1 cellular context compared by ENCODE assay signal in the genomic region with DNA sequence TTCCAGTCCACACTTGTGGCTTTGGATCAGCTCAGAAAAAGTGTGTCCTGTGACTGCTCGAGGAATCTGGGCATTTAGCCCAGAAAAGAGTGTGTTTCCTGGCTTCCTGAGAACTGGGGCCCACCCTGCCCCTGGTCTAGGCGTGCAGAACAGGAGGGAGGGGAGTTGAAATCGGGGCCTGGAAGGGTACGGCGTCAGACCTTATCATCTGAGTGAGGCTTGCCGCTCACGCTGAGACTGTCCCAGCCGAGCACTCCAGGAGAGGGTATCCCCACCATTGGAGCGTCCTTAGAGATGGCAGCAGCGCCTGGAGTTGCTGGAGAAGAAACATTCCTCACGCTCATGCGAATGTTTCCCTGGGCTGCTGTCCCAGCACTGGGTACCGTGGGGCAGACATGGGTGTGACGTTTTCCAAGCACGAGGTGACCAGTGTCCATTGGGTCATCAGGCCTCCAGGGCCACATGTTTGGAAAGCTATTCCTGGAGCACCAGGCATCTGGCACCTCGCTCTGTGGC.
A peak's percentile ranks its signal among the peaks of the same experiment; 100 is the strongest.
TF ChIP-seq lines count a peak whose summit lies in the region.

No MANE protein-coding gene starts in this region.

TF ChIP-seq in HepG2, 621 proteins besides CTCF, POLR2A, EP300 and RAD21 (continued from another document):
- TF ChIP-seq ZNF564 (CRISPR knock-in tag; IDR thresholded peaks at IDR 0.05) (no peak), ELF4 (CRISPR knock-in tag; IDR thresholded peaks at IDR 0.05; ENCODE audit: borderline replicate concordance) (peak; percentile 27; the same call in 1 of the 2 replicates), RXRA (CRISPR knock-in tag; IDR thresholded peaks at IDR 0.05) (no peak), TAF1 (CRISPR knock-in tag; IDR thresholded peaks at IDR 0.05) (no peak), MIER2 (CRISPR knock-in tag; IDR thresholded peaks at IDR 0.05) (no peak), TEAD3 (CRISPR knock-in tag; optimal IDR thresholded peaks at IDR 0.05; ENCODE audit: borderline replicate concordance) (peak; percentile 52), SAFB2 (CRISPR knock-in tag; IDR thresholded peaks at IDR 0.05; ENCODE audit: borderline replicate concordance, low read depth) (0 out of 2 replicates have a peak, but pooled peaks have one; percentile 25), ZNF788 (CRISPR knock-in tag; IDR thresholded peaks at IDR 0.05; ENCODE audit: borderline replicate concordance) (0 out of 2 replicates have a peak, but pooled peaks have one; percentile 20), TRIM24 (CRISPR knock-in tag; IDR thresholded peaks at IDR 0.05) (no peak), ERF (CRISPR knock-in tag; IDR thresholded peaks at IDR 0.05) (no peak)
- TF ChIP-seq, protein P1, sequence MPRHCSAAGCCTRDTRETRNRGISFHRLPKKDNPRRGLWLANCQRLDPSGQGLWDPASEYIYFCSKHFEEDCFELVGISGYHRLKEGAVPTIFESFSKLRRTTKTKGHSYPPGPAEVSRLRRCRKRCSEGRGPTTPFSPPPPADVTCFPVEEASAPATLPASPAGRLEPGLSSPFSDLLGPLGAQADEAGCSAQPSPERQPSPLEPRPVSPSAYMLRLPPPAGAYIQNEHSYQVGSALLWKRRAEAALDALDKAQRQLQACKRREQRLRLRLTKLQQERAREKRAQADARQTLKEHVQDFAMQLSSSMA (CRISPR knock-in tag; IDR thresholded peaks at IDR 0.05): no peak
- TF ChIP-seq, protein P2, sequence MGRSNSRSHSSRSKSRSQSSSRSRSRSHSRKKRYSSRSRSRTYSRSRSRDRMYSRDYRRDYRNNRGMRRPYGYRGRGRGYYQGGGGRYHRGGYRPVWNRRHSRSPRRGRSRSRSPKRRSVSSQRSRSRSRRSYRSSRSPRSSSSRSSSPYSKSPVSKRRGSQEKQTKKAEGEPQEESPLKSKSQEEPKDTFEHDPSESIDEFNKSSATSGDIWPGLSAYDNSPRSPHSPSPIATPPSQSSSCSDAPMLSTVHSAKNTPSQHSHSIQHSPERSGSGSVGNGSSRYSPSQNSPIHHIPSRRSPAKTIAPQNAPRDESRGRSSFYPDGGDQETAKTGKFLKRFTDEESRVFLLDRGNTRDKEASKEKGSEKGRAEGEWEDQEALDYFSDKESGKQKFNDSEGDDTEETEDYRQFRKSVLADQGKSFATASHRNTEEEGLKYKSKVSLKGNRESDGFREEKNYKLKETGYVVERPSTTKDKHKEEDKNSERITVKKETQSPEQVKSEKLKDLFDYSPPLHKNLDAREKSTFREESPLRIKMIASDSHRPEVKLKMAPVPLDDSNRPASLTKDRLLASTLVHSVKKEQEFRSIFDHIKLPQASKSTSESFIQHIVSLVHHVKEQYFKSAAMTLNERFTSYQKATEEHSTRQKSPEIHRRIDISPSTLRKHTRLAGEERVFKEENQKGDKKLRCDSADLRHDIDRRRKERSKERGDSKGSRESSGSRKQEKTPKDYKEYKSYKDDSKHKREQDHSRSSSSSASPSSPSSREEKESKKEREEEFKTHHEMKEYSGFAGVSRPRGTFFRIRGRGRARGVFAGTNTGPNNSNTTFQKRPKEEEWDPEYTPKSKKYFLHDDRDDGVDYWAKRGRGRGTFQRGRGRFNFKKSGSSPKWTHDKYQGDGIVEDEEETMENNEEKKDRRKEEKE (IDR thresholded peaks at IDR 0.05): no peak
